ENCODE assay signal across 19 cellular contexts in genomic region chr14:102872020-102872419, GRCh38. TPM values are rescaled to one million over a fixed set of nuclear protein-coding genes. Genes with fewer than 3 reads are reported as not detected.
DNase-seq lines count a peak whose midpoint lies in the region; ATAC-seq and TF ChIP-seq lines count a peak whose summit lies in the region.
"Had no signal": no experiment of that assay in that cellular context is flagged by ENCODE, and none has a peak within 500 bp of the region (broad histone marks: within the 10 kb centered on the region; RNA-seq: fewer than 3 reads in every experiment).

No MANE protein-coding gene starts in this region.

- H3K27ac Mint-ChIP-seq in activated CD4-positive, alpha-beta T cell treated with anti-CD3 and anti-CD28 coated beads, Interleukin-2, amount 10 ng/mL, durations not matched to agents 7 days and 5 days = peak overlapping the region; percentile 25
- H3K27ac Mint-ChIP-seq in CD8-positive, alpha-beta T cell = peak overlapping the region; percentile 52
- H3K27ac Mint-ChIP-seq in activated T-helper 17 cell treated with anti-CD3 and anti-CD28 coated beads, Interleukin-2, amount 50 U/mL, for 72 hours = peak overlapping the region; percentile 21
- H3K27ac Mint-ChIP-seq in endothelial cell (ENCODE audit: unreplicated experiment) = no peak overlapping the region
- H3K27ac Mint-ChIP-seq: neural progenitor cell had no signal

- no peak for DNase-seq in activated CD4-positive, alpha-beta T cell treated with anti-CD3 and anti-CD28 coated beads, Interleukin-2, amount 10 ng/mL, durations not matched to agents 7 days and 5 days
- DNase-seq in activated CD4-positive, alpha-beta T cell treated with anti-CD3 and anti-CD28 coated beads, Interleukin-2, amount 50 U/mL, for 4 hours = no peak
- peak in 1 of 7 experiments; percentile 45 for DNase-seq in CD8-positive, alpha-beta T cell
- DNase-seq in UCSD-AML1 (lab: John Stamatoyannopoulos, UW; ENCODE audit: unreplicated experiment) = no peak
- DNase-seq in endothelial cell (ENCODE audit: low spot score) = no peak
- no peak for DNase-seq in HUDEP-2 (lab: John Stamatoyannopoulos, UW; ENCODE audit: unreplicated experiment in 76 of 76)
- DNase-seq: activated T-cell treated with anti-CD3 and anti-CD28 coated beads, Interleukin-2, amount 50 U/mL, for 1 hour; amygdala; effector CD8-positive, alpha-beta T cell; left colon; mucosa of descending colon; NCI-H1694 treated with DMSO at 0.1 percent for 48 hours; NCI-H2227 treated with DMSO at 0.1 percent for 48 hours; stimulated activated CD4-positive, alpha-beta T cell treated with anti-CD3 and anti-CD28 coated beads, Interleukin-4, amount 100 ng/mL, for 4 hours had no signal

- H3K4me1 ChIP-seq in CD8-positive, alpha-beta T cell (ENCODE audit: insufficient read depth, low read length) = no peaks in the 10 kb centered on the region
- peaks cover 15 to 47% (median 37%) of the 10 kb centered on the region in 4 donors for H3K4me1 ChIP-seq in liver (ENCODE audit: control insufficient read depth in 4 of 4, insufficient read depth in 4 of 4, low read length in 3 of 4)
- H3K4me1 ChIP-seq: neural progenitor cell had no signal

- H3K27me3 Mint-ChIP-seq in activated CD4-positive, alpha-beta T cell treated with anti-CD3 and anti-CD28 coated beads, Interleukin-2, amount 10 ng/mL, durations not matched to agents 7 days and 5 days = no peaks in the 10 kb centered on the region
- H3K27me3 Mint-ChIP-seq in CD8-positive, alpha-beta T cell (ENCODE audit: low read depth) = no peaks in the 10 kb centered on the region
- no peaks in the 10 kb centered on the region for H3K27me3 Mint-ChIP-seq in activated T-helper 17 cell treated with anti-CD3 and anti-CD28 coated beads, Interleukin-2, amount 50 U/mL, for 72 hours
- peaks cover 5% of the 10 kb centered on the region for H3K27me3 Mint-ChIP-seq in endothelial cell (ENCODE audit: unreplicated experiment)

- no peak overlapping the region for H3K4me3 Mint-ChIP-seq in activated CD4-positive, alpha-beta T cell treated with anti-CD3 and anti-CD28 coated beads, Interleukin-2, amount 10 ng/mL, durations not matched to agents 7 days and 5 days
- H3K4me3 Mint-ChIP-seq in CD8-positive, alpha-beta T cell = no peak overlapping the region
- no peak overlapping the region for H3K4me3 Mint-ChIP-seq in activated T-helper 17 cell treated with anti-CD3 and anti-CD28 coated beads, Interleukin-2, amount 50 U/mL, for 72 hours
- H3K4me3 Mint-ChIP-seq in endothelial cell (ENCODE audit: unreplicated experiment) = no peak overlapping the region
- H3K4me3 Mint-ChIP-seq: neural progenitor cell had no signal

- 52% methylated on average over 5 of the region's 5 CpGs for WGBS in liver

- H3K9me3 ChIP-seq in CD8-positive, alpha-beta T cell (ENCODE audit: low read length) = no peaks in the 10 kb centered on the region
- no peaks in the 10 kb centered on the region for H3K9me3 ChIP-seq in liver (ENCODE audit: control insufficient read depth in 4 of 4, low read length in 3 of 4)
- H3K9me3 ChIP-seq: mucosa of descending colon had no signal

- H3K9ac ChIP-seq in liver (ENCODE audit: low read depth in 1 of 2, low read length in 2 of 2) = no peak overlapping the region
- H3K9ac ChIP-seq: neural progenitor cell had no signal

- H3K36me3 ChIP-seq in CD8-positive, alpha-beta T cell (ENCODE audit: insufficient read depth, low read length) = peaks cover 34% of the 10 kb centered on the region
- H3K36me3 ChIP-seq in liver (ENCODE audit: control insufficient read depth in 4 of 4, insufficient read depth in 3 of 4, low read depth in 1 of 4, low read length in 3 of 4) = peaks cover 2 to 10% (median 5%) of the 10 kb centered on the region in 4 donors
- H3K36me3 ChIP-seq: neural progenitor cell had no signal

- H3K27me3 ChIP-seq in CD8-positive, alpha-beta T cell (ENCODE audit: insufficient read depth, low read length) = no peaks in the 10 kb centered on the region
- H3K27me3 ChIP-seq in liver (ENCODE audit: control insufficient read depth in 4 of 4, insufficient read depth in 4 of 4, low read length in 3 of 4) = no peaks in the 10 kb centered on the region
- H3K27me3 ChIP-seq: cardiac muscle cell, neural progenitor cell had no signal

- peak in 1 of 2 donors; percentile 25 for TF ChIP-seq RAD21 in liver (IDR thresholded peaks at IDR 0.05)

- CTCF ChIA-PET in activated CD4-positive, alpha-beta T cell treated with anti-CD3 and anti-CD28 coated beads, Interleukin-2, amount 10 ng/mL, durations not matched to agents 7 days and 5 days (lab: Charles Lee) = no interaction called here
- CTCF ChIA-PET in CD8-positive, alpha-beta T cell (lab: Charles Lee) = interaction anchor here (1.3 kb wide), 1 partner anchor 177 kb away, joined by 4 read pairs; no protein-coding TSS in a partner anchor

- peaks cover 5% of the 10 kb centered on the region for H3K4me1 Mint-ChIP-seq in activated CD4-positive, alpha-beta T cell treated with anti-CD3 and anti-CD28 coated beads, Interleukin-2, amount 10 ng/mL, durations not matched to agents 7 days and 5 days
- peaks cover 1% of the 10 kb centered on the region for H3K4me1 Mint-ChIP-seq in CD8-positive, alpha-beta T cell (ENCODE audit: low read depth)
- H3K4me1 Mint-ChIP-seq in activated T-helper 17 cell treated with anti-CD3 and anti-CD28 coated beads, Interleukin-2, amount 50 U/mL, for 72 hours = peaks cover 10% of the 10 kb centered on the region
- no peaks in the 10 kb centered on the region for H3K4me1 Mint-ChIP-seq in endothelial cell (ENCODE audit: unreplicated experiment)
- H3K4me1 Mint-ChIP-seq: neural progenitor cell had no signal

- H3K4me3 ChIP-seq in CD8-positive, alpha-beta T cell (ENCODE audit: low read depth, low read length) = no peak overlapping the region
- no peak overlapping the region for H3K4me3 ChIP-seq in liver (ENCODE audit: low read depth in 1 of 3, low read length in 3 of 3)
- H3K4me3 ChIP-seq: cardiac muscle cell, mucosa of descending colon, neural progenitor cell had no signal

- ATAC-seq in CD8-positive, alpha-beta T cell = peak; percentile 74
- ATAC-seq in activated T-helper 17 cell treated with anti-CD3 and anti-CD28 coated beads, Interleukin-2, amount 50 U/mL, for 72 hours (replicated peaks) = peak; percentile 67
- ATAC-seq: HCT116, left colon, mucosa of descending colon had no signal

- intact Hi-C loops in CD8-positive, alpha-beta T cell (cut with DNase I, micrococcal nuclease) = no loop called here

- peaks cover 8% of the 10 kb centered on the region for H3K36me3 Mint-ChIP-seq in activated CD4-positive, alpha-beta T cell treated with anti-CD3 and anti-CD28 coated beads, Interleukin-2, amount 10 ng/mL, durations not matched to agents 7 days and 5 days (ENCODE audit: low read depth)
- H3K36me3 Mint-ChIP-seq in CD8-positive, alpha-beta T cell = peaks cover 45% of the 10 kb centered on the region
- H3K36me3 Mint-ChIP-seq in activated T-helper 17 cell treated with anti-CD3 and anti-CD28 coated beads, Interleukin-2, amount 50 U/mL, for 72 hours (ENCODE audit: low read depth) = peaks cover 25% of the 10 kb centered on the region
- no peaks in the 10 kb centered on the region for H3K36me3 Mint-ChIP-seq in endothelial cell (ENCODE audit: low read depth, unreplicated experiment)

- H3K27ac ChIP-seq in CD8-positive, alpha-beta T cell (ENCODE audit: low read depth, low read length) = no peak overlapping the region
- peak overlapping the region; percentile 49 to 55 for H3K27ac ChIP-seq in liver (ENCODE audit: low read depth in 1 of 2, low read length in 2 of 2)
- H3K27ac ChIP-seq: cardiac muscle cell, neural progenitor cell had no signal

- no peaks in the 10 kb centered on the region for H3K9me3 Mint-ChIP-seq in activated CD4-positive, alpha-beta T cell treated with anti-CD3 and anti-CD28 coated beads, Interleukin-2, amount 10 ng/mL, durations not matched to agents 7 days and 5 days
- no peaks in the 10 kb centered on the region for H3K9me3 Mint-ChIP-seq in CD8-positive, alpha-beta T cell
- H3K9me3 Mint-ChIP-seq in activated T-helper 17 cell treated with anti-CD3 and anti-CD28 coated beads, Interleukin-2, amount 50 U/mL, for 72 hours = no peaks in the 10 kb centered on the region
- H3K9me3 Mint-ChIP-seq in endothelial cell (ENCODE audit: unreplicated experiment) = no peaks in the 10 kb centered on the region
- H3K9me3 Mint-ChIP-seq: neural progenitor cell had no signal

- POLR2A ChIA-PET in activated CD4-positive, alpha-beta T cell treated with anti-CD3 and anti-CD28 coated beads, Interleukin-2, amount 10 ng/mL, durations not matched to agents 7 days and 5 days (lab: Charles Lee) = no interaction called here
- POLR2A ChIA-PET in CD8-positive, alpha-beta T cell (lab: Charles Lee) = no interaction called here

- no peak for TF ChIP-seq CTCF in CD8-positive, alpha-beta T cell (IDR thresholded peaks at IDR 0.05)
- TF ChIP-seq CTCF in liver (IDR thresholded peaks at IDR 0.05; ENCODE audit: low read depth, low read length, missing input control) (no peak), endothelial cell (IDR thresholded peaks at IDR 0.05; ENCODE audit: unreplicated experiment) (no peak)

TF ChIP-seq in liver, 16 proteins besides CTCF, POLR2A, EP300 and RAD21 (continues in another document):
- peak; percentile 60 to 86 for TF ChIP-seq RXRA (IDR thresholded peaks at IDR 0.05)
- no peak for TF ChIP-seq JUND (IDR thresholded peaks at IDR 0.05)
- no peak for TF ChIP-seq NR2F2 (IDR thresholded peaks at IDR 0.05)
- TF ChIP-seq FOXA1 (IDR thresholded peaks at IDR 0.05) = no peak
- TF ChIP-seq, protein P1, sequence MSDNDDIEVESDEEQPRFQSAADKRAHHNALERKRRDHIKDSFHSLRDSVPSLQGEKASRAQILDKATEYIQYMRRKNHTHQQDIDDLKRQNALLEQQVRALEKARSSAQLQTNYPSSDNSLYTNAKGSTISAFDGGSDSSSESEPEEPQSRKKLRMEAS (IDR thresholded peaks at IDR 0.05) = peak; percentile 42
- no peak for TF ChIP-seq FOXA2 (IDR thresholded peaks at IDR 0.05)
- peak; percentile 42 to 70 for TF ChIP-seq HNF4A (conservative IDR thresholded peaks at IDR 0.05)
- peak; percentile 57 for TF ChIP-seq SP1 (IDR thresholded peaks at IDR 0.05)

RNA-seq across cellular contexts. Expression of gene AMN, which starts 50.4 kb away (rescaled TPM):
- under 1 TPM; 0.15 to 0.30 TPM for total RNA-seq in activated CD4-positive, alpha-beta T cell treated with anti-CD3 and anti-CD28 coated beads, Interleukin-2, amount 10 ng/mL, durations not matched to agents 7 days and 5 days
- total RNA-seq in CD8-positive, alpha-beta T cell = 1 to 10 TPM; 4.0 to 4.3 TPM
- total RNA-seq in activated T-helper 17 cell treated with anti-CD3 and anti-CD28 coated beads, Interleukin-2, amount 50 U/mL, for 72 hours = 1 to 10 TPM; 2.1 to 2.3 TPM
- 10 to 100 TPM in 1 of 2 donors, 1 to 10 TPM in 1; 2.1 to 51.2 TPM for total RNA-seq in liver
- polyA plus RNA-seq in liver = 10 to 100 TPM in 1 of 2 donors, 1 to 10 TPM in 1; 5.1 to 12.1 TPM
- total RNA-seq in endothelial cell (ENCODE audit: unreplicated experiment) = not detected
